ENCODE assay signal across 8 cellular contexts in genomic region chr6:118810420-118811027, GRCh38.
A peak's percentile ranks its signal among the peaks of the same experiment; 100 is the strongest.
DNase-seq lines count a peak whose midpoint lies in the region; ATAC-seq and TF ChIP-seq lines count a peak whose summit lies in the region.

No MANE protein-coding gene starts in this region.

- DNase-seq in UCSD-AML1 (lab: John Stamatoyannopoulos, UW; ENCODE audit: unreplicated experiment) (peak; percentile 33), upper lobe of left lung (peak in 1 of 2 donors; percentile 66), Right ventricle myocardium superior (no peak), NCI-H1105 treated with DMSO at 0.1 percent for 48 hours (lab: John Stamatoyannopoulos, UW) (no peak), NCI-H2171 treated with DMSO at 0.1 percent for 48 hours (lab: John Stamatoyannopoulos, UW) (no peak)
- DNase-seq in effector CD8-positive, alpha-beta T cell (lab: John Stamatoyannopoulos, UW) = peak; percentile 4

- H3K4me3 ChIP-seq in upper lobe of left lung = no peak overlapping the region

- H3K36me3 ChIP-seq in upper lobe of left lung = peaks cover 0 to 7% (median 3%) of the 10 kb centered on the region in 4 donors

- ATAC-seq in GM19023 (IDR thresholded peaks at IDR 0.05; ENCODE audit: unreplicated experiment) (peak; percentile 83), HG03064 (IDR thresholded peaks at IDR 0.05; ENCODE audit: low read depth, unreplicated experiment) (peak; percentile 77), upper lobe of left lung (ENCODE audit: low FRiP score in 2 of 2) (peak; percentile 53 to 67), Right ventricle myocardium superior (ENCODE audit: poor library complexity) (no peak)

- H3K4me1 ChIP-seq in upper lobe of left lung = peaks cover 0 to 10% (median 2%) of the 10 kb centered on the region in 4 donors

- peak overlapping the region in 1 of 4 donors; percentile 21 for H3K27ac ChIP-seq in upper lobe of left lung

- no peak for TF ChIP-seq CTCF in upper lobe of left lung (IDR thresholded peaks at IDR 0.05)

- TF ChIP-seq EP300 in upper lobe of left lung (IDR thresholded peaks at IDR 0.05) = no peak

- intact Hi-C loops in Right ventricle myocardium superior (cut with DNase I) = no loop called here

- 41 to 62% methylated on average over 4 of the region's 4 CpGs for WGBS in upper lobe of left lung, 2 donors

- TF ChIP-seq POLR2A in upper lobe of left lung (IDR thresholded peaks at IDR 0.05) = peak in 1 of 4 donors; percentile 35

- H3K9me3 ChIP-seq in upper lobe of left lung = no peaks in the 10 kb centered on the region

- H3K27me3 ChIP-seq in upper lobe of left lung = no peaks in the 10 kb centered on the region

Comparison
In these comparisons a context has a peak if more than half of its experiments do, and no peak if none do; other contexts are left out.
1. DNase-seq: peak in UCSD-AML1 (single experiment) and effector CD8-positive, alpha-beta T cell (single experiment); none in Right ventricle myocardium superior (single experiment), NCI-H1105 treated with DMSO at 0.1 percent for 48 hours (single experiment) and NCI-H2171 treated with DMSO at 0.1 percent for 48 hours (single experiment).